7 cellular contexts compared by ENCODE assay signal in genomic region chr17:45149669-45150603, GRCh38. TPM values are rescaled to one million over a fixed set of nuclear protein-coding genes. Genes with fewer than 3 reads are reported as not detected.
A peak's percentile ranks its signal among the peaks of the same experiment; 100 is the strongest.
DNase-seq lines count a peak whose midpoint lies in the region; TF ChIP-seq lines count a peak whose summit lies in the region.

No MANE protein-coding gene starts in this region.

- H3K27me3 Mint-ChIP-seq in endothelial cell (ENCODE audit: unreplicated experiment): peaks cover 18% of the 10 kb centered on the region

- TF ChIP-seq CTCF in endothelial cell (IDR thresholded peaks at IDR 0.05; ENCODE audit: unreplicated experiment) (no peak), GM20000 (IDR thresholded peaks at IDR 0.05; ENCODE audit: extremely low read depth, missing control alignments) (no peak)

- peak overlapping the region; percentile 86 for H3K27ac Mint-ChIP-seq in endothelial cell (ENCODE audit: unreplicated experiment)

- DNase-seq in NAMALWA (ENCODE audit: low spot score): peak; percentile 42
- peak; percentile 53 to 60 for DNase-seq in activated CD4-positive, alpha-beta T cell treated with anti-CD3 and anti-CD28 coated beads, Interleukin-2, amount 50 U/mL, for 48 hours
- peak; percentile 42 for DNase-seq in endothelial cell (ENCODE audit: low spot score)
- DNase-seq in midbrain (lab: John Stamatoyannopoulos, UW): peak; percentile 65
- DNase-seq in superior temporal gyrus (ENCODE audit: extremely low spot score): peak; percentile 64
- no peak for DNase-seq in GM20000 (ENCODE audit: low spot score)

- peaks cover 3% of the 10 kb centered on the region for H3K36me3 Mint-ChIP-seq in endothelial cell (ENCODE audit: low read depth, unreplicated experiment)

- peaks cover 26% of the 10 kb centered on the region for H3K4me1 Mint-ChIP-seq in endothelial cell (ENCODE audit: unreplicated experiment)

- peak overlapping the region; percentile 99 for H3K4me3 Mint-ChIP-seq in endothelial cell (ENCODE audit: unreplicated experiment)

- H3K9me3 Mint-ChIP-seq in endothelial cell (ENCODE audit: unreplicated experiment): no peaks in the 10 kb centered on the region

- peak overlapping the region; percentile 77 for H3K4me3 ChIP-seq in GM08714 (ENCODE audit: low read length)

RNA-seq across cellular contexts. Expression of gene HEXIM1, which starts 1.7 kb away (rescaled TPM):
- total RNA-seq in endothelial cell (ENCODE audit: unreplicated experiment): 22.6 TPM

RNA-seq across cellular contexts. Expression of gene HEXIM2, which starts 11.7 kb away (rescaled TPM):
- total RNA-seq in endothelial cell (ENCODE audit: unreplicated experiment): 13.0 TPM

RNA-seq across cellular contexts. Expression of gene ACBD4, which starts 14.4 kb away (rescaled TPM):
- total RNA-seq in endothelial cell (ENCODE audit: unreplicated experiment): 9.4 TPM

RNA-seq across cellular contexts. Expression of gene PLCD3, which starts 17.6 kb away (rescaled TPM):
- 9.7 TPM for total RNA-seq in endothelial cell (ENCODE audit: unreplicated experiment)
